22 cellular contexts compared by ENCODE assay signal in the genomic region with DNA sequence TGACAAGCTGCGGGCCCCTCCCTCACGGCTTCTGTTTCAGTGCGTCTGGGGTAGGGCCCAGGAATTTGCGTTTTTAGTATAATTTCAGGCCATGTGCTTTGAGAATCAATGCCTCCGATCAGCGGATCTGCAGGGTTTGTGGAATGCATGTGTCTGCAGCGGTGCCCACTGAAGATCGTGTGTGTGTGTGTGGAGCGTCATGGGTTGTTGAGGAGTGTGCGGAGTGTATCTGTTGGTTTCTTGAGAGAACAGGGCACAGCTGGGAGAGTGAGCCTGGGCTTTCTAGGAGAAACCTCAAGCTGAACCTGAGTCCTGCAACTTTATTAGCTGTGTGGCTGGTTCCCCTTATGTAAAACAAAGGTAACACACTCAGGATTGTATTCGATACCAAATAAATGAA. TPM values are rescaled to one million over a fixed set of nuclear protein-coding genes. Genes with fewer than 3 reads are reported as not detected.
DNase-seq lines count a peak whose midpoint lies in the region; ATAC-seq and TF ChIP-seq lines count a peak whose summit lies in the region.
"Had no signal": no experiment of that assay in that cellular context is flagged by ENCODE, and none has a peak within 500 bp of the region (broad histone marks: within the 10 kb centered on the region; RNA-seq: fewer than 3 reads in every experiment).

No MANE protein-coding gene starts in this region.

- POLR2A ChIA-PET in WTC11 (lab: Charles Lee), result no interaction called here

- no peak overlapping the region for H2AFZ ChIP-seq in hepatocyte
- H2AFZ ChIP-seq in trophoblast cell (ENCODE audit: insufficient read depth, low read length, poor library complexity), result no peak overlapping the region

- DNase-seq in WTC11 (ENCODE audit: low spot score) (no peak), hepatocyte (ENCODE audit: low spot score) (no peak), trophoblast cell (no peak), kidney glomerular epithelial cell (lab: John Stamatoyannopoulos, UW) (no peak)
- no peak for DNase-seq in stimulated activated CD4-positive, alpha-beta T cell treated with anti-CD3 and anti-CD28 coated beads, Interleukin-2, amount 100 ng/mL, for 24 hours
- DNase-seq: CD4-positive, CD25-positive, alpha-beta regulatory T cell; H7; Karpas-422; NCI-H1092; NCI-H1417 treated with DMSO at 0.1 percent for 48 hours; NCI-H1694 treated with DMSO at 0.1 percent for 48 hours; NCI-H2081; NCI-H2227 treated with DMSO at 0.1 percent for 48 hours; NCI-H69; SHP77 had no signal

- H3K4me3 ChIP-seq in hepatocyte (no peak overlapping the region), trophoblast cell (ENCODE audit: low read depth, low read length) (no peak overlapping the region)
- H3K4me3 ChIP-seq: BLaER1 had no signal

- no peak overlapping the region for H2BK5ac ChIP-seq in trophoblast cell (ENCODE audit: low read depth, low read length, poor library complexity)

- peak overlapping the region; percentile 32 for H2BK12ac ChIP-seq in trophoblast cell (ENCODE audit: low read length)

- H3K4me2 ChIP-seq in hepatocyte, result peak overlapping the region; percentile 28
- H3K4me2 ChIP-seq in trophoblast cell (ENCODE audit: low read length), result no peak overlapping the region
- H3K4me2 ChIP-seq: BLaER1 had no signal

- ATAC-seq in GM18868 (IDR thresholded peaks at IDR 0.05; ENCODE audit: unreplicated experiment) (peak; percentile 39), WTC11 (no peak), HG02870 (IDR thresholded peaks at IDR 0.05; ENCODE audit: unreplicated experiment) (no peak)
- no peak for ATAC-seq in stimulated activated memory B cell treated with anti-CD40 and anti-IgM and Interleukin-4, amounts not matched to agents 10 μg/mL and 1 μg/mL and 100 μg/mL, for 72 hours
- ATAC-seq: Panc1 had no signal

- H3K27ac ChIP-seq in hepatocyte (no peak overlapping the region), trophoblast cell (ENCODE audit: low read depth, low read length) (peak overlapping the region; percentile 11)
- H3K27ac ChIP-seq: BLaER1, RWPE1 had no signal

- H3K23ac ChIP-seq in trophoblast cell (ENCODE audit: low read length), result no peak overlapping the region

- peak overlapping the region; percentile 61 for H2BK120ac ChIP-seq in trophoblast cell (ENCODE audit: insufficient read depth, low read length, poor library complexity)

- peaks cover 15% of the 10 kb centered on the region for H3K79me1 ChIP-seq in trophoblast cell (ENCODE audit: low read length)

- H4K20me1 ChIP-seq in hepatocyte (ENCODE audit: insufficient read depth, poor library complexity, severe bottlenecking), result no peaks in the 10 kb centered on the region
- H4K20me1 ChIP-seq: BLaER1 had no signal

- no peak overlapping the region for H4K12ac ChIP-seq in trophoblast cell (ENCODE audit: low read depth, low read length)

- H3K9me3 ChIP-seq in hepatocyte (ENCODE audit: low read depth), result no peaks in the 10 kb centered on the region
- H3K9me3 ChIP-seq in trophoblast cell (ENCODE audit: insufficient read depth, low read depth, low read length), result no peaks in the 10 kb centered on the region
- H3K9me3 ChIP-seq: BLaER1 had no signal

- peaks cover 51% of the 10 kb centered on the region for H3K4me1 Mint-ChIP-seq in WTC11
- no peaks in the 10 kb centered on the region for H3K4me1 Mint-ChIP-seq in stimulated activated memory B cell treated with anti-CD40 and anti-IgM and Interleukin-4, amounts not matched to agents 10 μg/mL and 1 μg/mL and 100 μg/mL, for 72 hours

- H3K4me1 ChIP-seq in hepatocyte (ENCODE audit: insufficient read depth) (peaks cover 23% of the 10 kb centered on the region), trophoblast cell (ENCODE audit: control insufficient read depth in 1 of 2, insufficient read depth in 2 of 2, low read length in 2 of 2) (peaks cover 24% of the 10 kb centered on the region in 2 experiments)

- H3K9me2 ChIP-seq in hepatocyte (replicated peaks; ENCODE audit: insufficient read depth), result no peaks in the 10 kb centered on the region

- H4K91ac ChIP-seq in trophoblast cell (ENCODE audit: low read depth, low read length), result peak overlapping the region; percentile 32

- H3K14ac ChIP-seq in trophoblast cell (ENCODE audit: low read length), result peak overlapping the region; percentile 59

- H3K36me3 Mint-ChIP-seq in WTC11, result no peaks in the 10 kb centered on the region
- no peaks in the 10 kb centered on the region for H3K36me3 Mint-ChIP-seq in stimulated activated memory B cell treated with anti-CD40 and anti-IgM and Interleukin-4, amounts not matched to agents 10 μg/mL and 1 μg/mL and 100 μg/mL, for 72 hours
- H3K36me3 Mint-ChIP-seq: CD4-positive, CD25-positive, alpha-beta regulatory T cell had no signal

- no peak overlapping the region for H2AK5ac ChIP-seq in trophoblast cell (ENCODE audit: low read length)

- H3K27ac Mint-ChIP-seq in WTC11, result peak overlapping the region; percentile 73
- no peak overlapping the region for H3K27ac Mint-ChIP-seq in stimulated activated memory B cell treated with anti-CD40 and anti-IgM and Interleukin-4, amounts not matched to agents 10 μg/mL and 1 μg/mL and 100 μg/mL, for 72 hours
- H3K27ac Mint-ChIP-seq: CD4-positive, CD25-positive, alpha-beta regulatory T cell had no signal

- H4K8ac ChIP-seq in trophoblast cell (ENCODE audit: low read depth, low read length), result peak overlapping the region; percentile 69

- no peaks in the 10 kb centered on the region for H3K36me3 ChIP-seq in hepatocyte (replicated peaks; ENCODE audit: insufficient read depth, low read depth)
- no peaks in the 10 kb centered on the region for H3K36me3 ChIP-seq in trophoblast cell (ENCODE audit: control insufficient read depth in 1 of 2, insufficient read depth in 2 of 2, low read length in 2 of 2)
- H3K36me3 ChIP-seq: BLaER1 had no signal

- H3K4ac ChIP-seq in trophoblast cell (ENCODE audit: low read depth, low read length), result peak overlapping the region; percentile 34

- no peak overlapping the region for H3K9ac ChIP-seq in trophoblast cell (ENCODE audit: low read length)
- H3K9ac ChIP-seq: BLaER1 had no signal

- H3K79me2 ChIP-seq in hepatocyte (no peaks in the 10 kb centered on the region), trophoblast cell (ENCODE audit: control insufficient read depth, insufficient read depth, low read length, poor library complexity) (peaks cover 1% of the 10 kb centered on the region)

- H3K27me3 ChIP-seq in hepatocyte (no peaks in the 10 kb centered on the region), trophoblast cell (ENCODE audit: insufficient read depth, low read length) (no peaks in the 10 kb centered on the region)
- H3K27me3 ChIP-seq: BLaER1 had no signal

- H3K27me3 Mint-ChIP-seq in WTC11 (ENCODE audit: low read depth), result no peaks in the 10 kb centered on the region
- H3K27me3 Mint-ChIP-seq in stimulated activated memory B cell treated with anti-CD40 and anti-IgM and Interleukin-4, amounts not matched to agents 10 μg/mL and 1 μg/mL and 100 μg/mL, for 72 hours, result no peaks in the 10 kb centered on the region
- H3K27me3 Mint-ChIP-seq: CD4-positive, CD25-positive, alpha-beta regulatory T cell had no signal

- H3K9me3 Mint-ChIP-seq in WTC11, result no peaks in the 10 kb centered on the region
- H3K9me3 Mint-ChIP-seq in stimulated activated memory B cell treated with anti-CD40 and anti-IgM and Interleukin-4, amounts not matched to agents 10 μg/mL and 1 μg/mL and 100 μg/mL, for 72 hours, result no peaks in the 10 kb centered on the region

- WGBS in hepatocyte (ENCODE audit: low lambda C conversion rate, missing lambda C conversion rate), result 82% methylated on average over 11 of the region's 11 CpGs
- no CpG with 5 or more reads among the region's 11 CpGs for WGBS in trophoblast cell (ENCODE audit: extremely low coverage, insufficient coverage, insufficient read length)

- no peak overlapping the region for H3K4me3 Mint-ChIP-seq in WTC11
- no peak overlapping the region for H3K4me3 Mint-ChIP-seq in stimulated activated memory B cell treated with anti-CD40 and anti-IgM and Interleukin-4, amounts not matched to agents 10 μg/mL and 1 μg/mL and 100 μg/mL, for 72 hours
- H3K4me3 Mint-ChIP-seq: CD4-positive, CD25-positive, alpha-beta regulatory T cell had no signal

- CTCF ChIA-PET in WTC11 (lab: Charles Lee), result no interaction called here

- H3K18ac ChIP-seq in trophoblast cell (ENCODE audit: low read length), result peak overlapping the region; percentile 67

- TF ChIP-seq CTCF in WTC11 (IDR thresholded peaks at IDR 0.05) (no peak), hepatocyte (IDR thresholded peaks at IDR 0.05; ENCODE audit: poor library complexity) (no peak)

TF ChIP-seq in WTC11, 78 proteins besides CTCF, POLR2A, EP300 and RAD21:
- no peak for TF ChIP-seq FOXJ3 (CRISPR knock-in tag; IDR thresholded peaks at IDR 0.05; ENCODE audit: borderline replicate concordance)
- TF ChIP-seq TP53 (CRISPR knock-in tag; IDR thresholded peaks at IDR 0.05), result no peak
- TF ChIP-seq, protein P1, sequence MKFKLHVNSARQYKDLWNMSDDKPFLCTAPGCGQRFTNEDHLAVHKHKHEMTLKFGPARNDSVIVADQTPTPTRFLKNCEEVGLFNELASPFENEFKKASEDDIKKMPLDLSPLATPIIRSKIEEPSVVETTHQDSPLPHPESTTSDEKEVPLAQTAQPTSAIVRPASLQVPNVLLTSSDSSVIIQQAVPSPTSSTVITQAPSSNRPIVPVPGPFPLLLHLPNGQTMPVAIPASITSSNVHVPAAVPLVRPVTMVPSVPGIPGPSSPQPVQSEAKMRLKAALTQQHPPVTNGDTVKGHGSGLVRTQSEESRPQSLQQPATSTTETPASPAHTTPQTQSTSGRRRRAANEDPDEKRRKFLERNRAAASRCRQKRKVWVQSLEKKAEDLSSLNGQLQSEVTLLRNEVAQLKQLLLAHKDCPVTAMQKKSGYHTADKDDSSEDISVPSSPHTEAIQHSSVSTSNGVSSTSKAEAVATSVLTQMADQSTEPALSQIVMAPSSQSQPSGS (CRISPR knock-in tag; IDR thresholded peaks at IDR 0.05; ENCODE audit: borderline replicate concordance, low read depth), result no peak
- TF ChIP-seq, protein P2, sequence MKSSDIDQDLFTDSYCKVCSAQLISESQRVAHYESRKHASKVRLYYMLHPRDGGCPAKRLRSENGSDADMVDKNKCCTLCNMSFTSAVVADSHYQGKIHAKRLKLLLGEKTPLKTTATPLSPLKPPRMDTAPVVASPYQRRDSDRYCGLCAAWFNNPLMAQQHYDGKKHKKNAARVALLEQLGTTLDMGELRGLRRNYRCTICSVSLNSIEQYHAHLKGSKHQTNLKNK (CRISPR knock-in tag; IDR thresholded peaks at IDR 0.05), result no peak

RNA-seq across cellular contexts. Expression of a gene that starts 29.0 kb away (rescaled TPM):
- total RNA-seq in WTC11 (2021) (2.3 to 3.1 TPM (median 3.0 TPM) in 3 replicates), hepatocyte (5.4 and 7.2 TPM in 2 replicates)
- polyA plus RNA-seq in hepatocyte, result 2.0 and 5.7 TPM in 2 replicates
- 4.5 and 4.9 TPM in 2 replicates for polyA plus RNA-seq in trophoblast cell (2013)
- total RNA-seq: CD4-positive, CD25-positive, alpha-beta regulatory T cell; OCI-LY7 had no signal
- polyA plus RNA-seq: CD4-positive, CD25-positive, alpha-beta regulatory T cell had no signal
